In genomic region chr19:10384580-10384979, GRCh38 we compare ENCODE assay signal across 23 cellular contexts.
"Had no signal": no experiment of that assay in that cellular context is flagged by ENCODE, and none has a peak within 500 bp of the region (broad histone marks: within the 10 kb centered on the region; RNA-seq: fewer than 3 reads in every experiment).

No MANE protein-coding gene starts in this region.

- H3K4me3 Mint-ChIP-seq: activated CD8-positive, alpha-beta T cell treated with anti-CD3 and anti-CD28 coated beads for 36 hours; activated T-cell treated with anti-CD3 and anti-CD28 coated beads, Interleukin-2, amount 50 U/mL, for 72 hours had no signal

- H3K9me3 ChIP-seq: esophagus squamous epithelium, left ventricle myocardium inferior, right atrium auricular region, spleen, testis, transverse colon had no signal

- H3K27me3 ChIP-seq: right atrium auricular region, spleen, testis, transverse colon had no signal

- H3K27ac ChIP-seq: epithelial cell of prostate, esophagus squamous epithelium, left ventricle myocardium inferior, right atrium auricular region, spleen, testis, transverse colon had no signal

- H3K27ac Mint-ChIP-seq: activated CD8-positive, alpha-beta T cell treated with anti-CD3 and anti-CD28 coated beads for 36 hours; activated naive CD4-positive, alpha-beta T cell treated with anti-CD3 and anti-CD28 coated beads, Interleukin-2, amount 50 U/mL, for 72 hours; activated T-cell treated with anti-CD3 and anti-CD28 coated beads, Interleukin-2, amount 50 U/mL, for 72 hours had no signal

- FAIRE-seq: colon, endometrium, frontal cortex had no signal

- H3K9me3 Mint-ChIP-seq: activated CD8-positive, alpha-beta T cell treated with anti-CD3 and anti-CD28 coated beads for 36 hours; activated naive CD4-positive, alpha-beta T cell treated with anti-CD3 and anti-CD28 coated beads, Interleukin-2, amount 50 U/mL, for 72 hours; activated T-cell treated with anti-CD3 and anti-CD28 coated beads, Interleukin-2, amount 50 U/mL, for 72 hours; naive B cell had no signal

- DNase-seq: activated CD4-positive, alpha-beta T cell treated with anti-CD3 and anti-CD28 coated beads, Interleukin-2, amount 50 U/mL, for 1 hour; activated CD8-positive, alpha-beta T cell treated with anti-CD3 and anti-CD28 coated beads for 36 hours; activated naive CD4-positive, alpha-beta T cell; activated T-cell treated with anti-CD3 and anti-CD28 coated beads, Interleukin-2, amount 50 U/mL, for 72 hours; anterior cingulate cortex; dermis blood vessel endothelial cell; effector CD4-positive, alpha-beta T cell; esophagus squamous epithelium; islet precursor cell; left ventricle myocardium inferior; naive B cell; spleen; stimulated activated naive CD8-positive, alpha-beta T cell treated with anti-CD3 and anti-CD28 coated beads, Interleukin-15, Interleukin-2, amounts not matched to agents 100 U/mL and 50 U/mL, for 24 hours; T-helper 2 cell; testis; transverse colon had no signal

- H3K36me3 Mint-ChIP-seq: naive B cell had no signal

- H3K27me3 Mint-ChIP-seq: activated CD8-positive, alpha-beta T cell treated with anti-CD3 and anti-CD28 coated beads for 36 hours; naive B cell had no signal

- H3K36me3 ChIP-seq: esophagus squamous epithelium, left ventricle myocardium inferior, right atrium auricular region, spleen, transverse colon had no signal

- H3K4me3 ChIP-seq: esophagus squamous epithelium, left ventricle myocardium inferior, lung, right atrium auricular region, spleen, testis, transverse colon had no signal

- ATAC-seq: activated CD8-positive, alpha-beta T cell treated with anti-CD3 and anti-CD28 coated beads for 36 hours; activated naive CD4-positive, alpha-beta T cell treated with anti-CD3 and anti-CD28 coated beads, Interleukin-2, amount 50 U/mL, for 72 hours; activated T-cell treated with anti-CD3 and anti-CD28 coated beads, Interleukin-2, amount 50 U/mL, for 72 hours; stimulated activated naive CD8-positive, alpha-beta T cell treated with anti-CD3 and anti-CD28 coated beads, Interleukin-15, Interleukin-2, amounts not matched to agents 100 U/mL and 50 U/mL, for 24 hours had no signal
